In the genomic region with DNA sequence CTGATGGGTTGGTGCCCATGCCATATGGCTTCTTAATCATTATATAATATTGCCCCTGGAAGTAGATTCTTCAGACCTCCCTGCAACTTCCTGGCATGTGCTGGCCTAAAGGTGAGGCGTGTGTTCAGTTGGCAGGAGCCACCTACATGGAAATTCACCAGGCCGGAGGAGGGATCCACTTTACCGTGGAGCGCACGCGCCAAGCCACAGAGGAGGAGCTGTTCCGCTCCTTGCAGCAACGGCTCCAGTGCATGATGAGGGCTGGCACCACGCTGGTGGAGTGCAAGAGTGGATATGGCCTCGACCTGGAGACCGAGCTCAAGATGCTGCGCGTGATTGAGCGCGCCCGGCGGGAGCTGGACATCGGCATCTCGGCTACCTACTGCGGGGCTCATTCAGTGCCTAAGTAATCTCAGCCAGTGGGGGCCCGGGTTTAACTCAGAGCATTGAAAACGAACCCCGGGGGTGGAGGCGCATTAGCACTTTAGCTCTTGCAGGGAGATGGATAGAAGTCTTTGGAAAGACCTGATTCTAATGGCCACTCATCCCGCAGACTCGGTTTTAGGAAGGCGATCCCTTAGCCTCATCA, we compare ENCODE assay signal across 1 cellular context.
TF ChIP-seq lines count a peak whose summit lies in the region.

No MANE protein-coding gene starts in this region.

TF ChIP-seq in HepG2, 621 proteins besides CTCF, POLR2A, EP300 and RAD21:
- TF ChIP-seq STAG1 (CRISPR knock-in tag; IDR thresholded peaks at IDR 0.05): no peak
- no peak for TF ChIP-seq ZNF768 (CRISPR knock-in tag; IDR thresholded peaks at IDR 0.05)
- no peak for TF ChIP-seq SPEN (CRISPR knock-in tag; IDR thresholded peaks at IDR 0.05; ENCODE audit: low read depth)
- peak; percentile 21 for TF ChIP-seq AGO2 (optimal IDR thresholded peaks at IDR 0.05; ENCODE audit: low read depth, low read length)
- peak; percentile 38; the same call in 1 of the 2 replicates for TF ChIP-seq ZBTB38 (CRISPR knock-in tag; IDR thresholded peaks at IDR 0.05)
- TF ChIP-seq, protein P1, sequence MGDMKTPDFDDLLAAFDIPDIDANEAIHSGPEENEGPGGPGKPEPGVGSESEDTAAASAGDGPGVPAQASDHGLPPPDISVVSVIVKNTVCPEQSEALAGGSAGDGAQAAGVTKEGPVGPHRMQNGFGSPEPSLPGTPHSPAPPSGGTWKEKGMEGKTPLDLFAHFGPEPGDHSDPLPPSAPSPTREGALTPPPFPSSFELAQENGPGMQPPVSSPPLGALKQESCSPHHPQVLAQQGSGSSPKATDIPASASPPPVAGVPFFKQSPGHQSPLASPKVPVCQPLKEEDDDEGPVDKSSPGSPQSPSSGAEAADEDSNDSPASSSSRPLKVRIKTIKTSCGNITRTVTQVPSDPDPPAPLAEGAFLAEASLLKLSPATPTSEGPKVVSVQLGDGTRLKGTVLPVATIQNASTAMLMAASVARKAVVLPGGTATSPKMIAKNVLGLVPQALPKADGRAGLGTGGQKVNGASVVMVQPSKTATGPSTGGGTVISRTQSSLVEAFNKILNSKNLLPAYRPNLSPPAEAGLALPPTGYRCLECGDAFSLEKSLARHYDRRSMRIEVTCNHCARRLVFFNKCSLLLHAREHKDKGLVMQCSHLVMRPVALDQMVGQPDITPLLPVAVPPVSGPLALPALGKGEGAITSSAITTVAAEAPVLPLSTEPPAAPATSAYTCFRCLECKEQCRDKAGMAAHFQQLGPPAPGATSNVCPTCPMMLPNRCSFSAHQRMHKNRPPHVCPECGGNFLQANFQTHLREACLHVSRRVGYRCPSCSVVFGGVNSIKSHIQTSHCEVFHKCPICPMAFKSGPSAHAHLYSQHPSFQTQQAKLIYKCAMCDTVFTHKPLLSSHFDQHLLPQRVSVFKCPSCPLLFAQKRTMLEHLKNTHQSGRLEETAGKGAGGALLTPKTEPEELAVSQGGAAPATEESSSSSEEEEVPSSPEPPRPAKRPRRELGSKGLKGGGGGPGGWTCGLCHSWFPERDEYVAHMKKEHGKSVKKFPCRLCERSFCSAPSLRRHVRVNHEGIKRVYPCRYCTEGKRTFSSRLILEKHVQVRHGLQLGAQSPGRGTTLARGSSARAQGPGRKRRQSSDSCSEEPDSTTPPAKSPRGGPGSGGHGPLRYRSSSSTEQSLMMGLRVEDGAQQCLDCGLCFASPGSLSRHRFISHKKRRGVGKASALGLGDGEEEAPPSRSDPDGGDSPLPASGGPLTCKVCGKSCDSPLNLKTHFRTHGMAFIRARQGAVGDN (CRISPR knock-in tag; IDR thresholded peaks at IDR 0.05): peak; percentile 47
